ENCODE assay signal across 28 cellular contexts in genomic region chr1:204821476-204821875, GRCh38. TPM values are rescaled to one million over a fixed set of nuclear protein-coding genes. Genes with fewer than 3 reads are reported as not detected.
A peak's percentile ranks its signal among the peaks of the same experiment; 100 is the strongest.
DNase-seq lines count a peak whose midpoint lies in the region; ATAC-seq and TF ChIP-seq lines count a peak whose summit lies in the region.
"Had no signal": no experiment of that assay in that cellular context is flagged by ENCODE, and none has a peak within 500 bp of the region (broad histone marks: within the 10 kb centered on the region; RNA-seq: fewer than 3 reads in every experiment).

No MANE protein-coding gene starts in this region.

- no peak for ATAC-seq in T-cell (replicated peaks in 1 of 4)
- ATAC-seq: activated naive CD8-positive, alpha-beta T cell treated with anti-CD3 and anti-CD28 coated beads, Interleukin-2, amount 50 U/mL, for 24 hours; activated T-cell treated with anti-CD3 and anti-CD28 coated beads, Interleukin-2, amount 50 U/mL, for 4 hours; effector memory CD8-positive, alpha-beta T cell; esophagus mucosa; stimulated activated effector memory CD8-positive, alpha-beta T cell treated with anti-CD3 and anti-CD28 coated beads, Interleukin-12 subunit alpha, Interleukin-12 subunit beta, amount 100 ng/mL, for 72 hours had no signal

- H3K36me3 ChIP-seq in tibial artery, result no peaks in the 10 kb centered on the region
- no peaks in the 10 kb centered on the region for H3K36me3 ChIP-seq in neural progenitor cell
- H3K36me3 ChIP-seq: right lobe of liver had no signal

- DNase-seq in NCI-H1092 treated with DMSO at 0.1 percent for 48 hours (lab: John Stamatoyannopoulos, UW), result peak; percentile 42
- DNase-seq in NCI-H1092 (lab: John Stamatoyannopoulos, UW), result no peak
- DNase-seq in coronary artery (ENCODE audit: low spot score), result no peak
- peak; percentile 52 for DNase-seq in left kidney (ENCODE audit: low read depth, low spot score)
- DNase-seq in tibial artery, result no peak
- no peak for DNase-seq in T-cell
- no peak for DNase-seq in activated CD4-positive, alpha-beta T cell treated with anti-CD3 and anti-CD28 coated beads for 1 hour
- DNase-seq in neural progenitor cell (ENCODE audit: low spot score), result no peak
- DNase-seq: activated CD4-positive, alpha-beta T cell treated with anti-CD3 and anti-CD28 coated beads, Interleukin-2, amount 10 ng/mL, durations not matched to agents 7 days and 5 days; activated naive CD8-positive, alpha-beta T cell treated with anti-CD3 and anti-CD28 coated beads, Interleukin-2, amount 50 U/mL, for 24 hours; activated T-cell treated with anti-CD3 and anti-CD28 coated beads, Interleukin-2, amount 50 U/mL, for 4 hours; Calu3; effector memory CD8-positive, alpha-beta T cell; GM23248; immature natural killer cell; MV-4-11; NCI-H187; NCI-H2171; NCI-H524; right lobe of liver; SHP77; stimulated activated CD4-positive, alpha-beta T cell treated with anti-CD3 and anti-CD28 coated beads, Interleukin-12 subunit alpha, Interleukin-12 subunit beta, amount 100 ng/mL, for 4 hours; stimulated activated CD4-positive, alpha-beta T cell treated with anti-CD3 and anti-CD28 coated beads, Interleukin-4, amount 100 ng/mL, for 24 hours had no signal

- peaks cover 21 to 23% of the 10 kb centered on the region in 2 donors for H3K27me3 Mint-ChIP-seq in T-cell
- H3K27me3 Mint-ChIP-seq in neural progenitor cell (ENCODE audit: insufficient read depth, low read depth), result peaks cover 12% of the 10 kb centered on the region

- intact Hi-C loops in tibial artery (cut with DNase I; ENCODE audit: low total_unique reads), result no loop called here

- TF ChIP-seq CTCF in coronary artery (IDR thresholded peaks at IDR 0.05) (no peak), tibial artery (IDR thresholded peaks at IDR 0.05) (no peak), neural progenitor cell (IDR thresholded peaks at IDR 0.05) (no peak)

- no peaks in the 10 kb centered on the region for H3K9me3 ChIP-seq in tibial artery
- H3K9me3 ChIP-seq in neural progenitor cell (ENCODE audit: low read depth), result no peaks in the 10 kb centered on the region
- H3K9me3 ChIP-seq: right lobe of liver had no signal

- H3K9me3 Mint-ChIP-seq in T-cell (no peaks in the 10 kb centered on the region), neural progenitor cell (no peaks in the 10 kb centered on the region)
- H3K9me3 Mint-ChIP-seq: activated CD4-positive, alpha-beta T cell treated with anti-CD3 and anti-CD28 coated beads, Interleukin-2, amount 10 ng/mL, durations not matched to agents 7 days and 5 days; activated naive CD8-positive, alpha-beta T cell treated with anti-CD3 and anti-CD28 coated beads, Interleukin-2, amount 50 U/mL, for 24 hours; activated T-cell treated with anti-CD3 and anti-CD28 coated beads, Interleukin-2, amount 50 U/mL, for 4 hours; effector memory CD8-positive, alpha-beta T cell; immature natural killer cell; stimulated activated effector memory CD8-positive, alpha-beta T cell treated with anti-CD3 and anti-CD28 coated beads, Interleukin-12 subunit alpha, Interleukin-12 subunit beta, amount 100 ng/mL, for 72 hours; T-helper 2 cell treated with Interferon-gamma antibody and Interleukin-4, amounts not matched to agents 5 μg/mL and 100 μg/mL, for 36 hours had no signal

- H3K27ac ChIP-seq in coronary artery (peak overlapping the region; percentile 50 to 63), tibial artery (peak overlapping the region; percentile 47 to 55), neural progenitor cell (no peak overlapping the region)
- H3K27ac ChIP-seq: GM23248, parathyroid adenoma, right lobe of liver had no signal

- H4K20me1 ChIP-seq in neural progenitor cell (ENCODE audit: low read depth), result no peaks in the 10 kb centered on the region

- H3K27me3 ChIP-seq in tibial artery (no peaks in the 10 kb centered on the region), neural progenitor cell (peaks cover 9% of the 10 kb centered on the region)
- H3K27me3 ChIP-seq: right lobe of liver had no signal

- H3K4me1 Mint-ChIP-seq in T-cell (no peaks in the 10 kb centered on the region), neural progenitor cell (peaks cover 16% of the 10 kb centered on the region)
- H3K4me1 Mint-ChIP-seq: activated CD4-positive, alpha-beta T cell treated with anti-CD3 and anti-CD28 coated beads, Interleukin-2, amount 10 ng/mL, durations not matched to agents 7 days and 5 days; activated naive CD8-positive, alpha-beta T cell treated with anti-CD3 and anti-CD28 coated beads, Interleukin-2, amount 50 U/mL, for 24 hours; immature natural killer cell; stimulated activated effector memory CD8-positive, alpha-beta T cell treated with anti-CD3 and anti-CD28 coated beads, Interleukin-12 subunit alpha, Interleukin-12 subunit beta, amount 100 ng/mL, for 72 hours had no signal

- no peak overlapping the region for H3K4me2 ChIP-seq in neural progenitor cell

- H3K4me1 ChIP-seq in tibial artery (peaks cover 0 to 41% (median 34%) of the 10 kb centered on the region in 4 donors), neural progenitor cell (no peaks in the 10 kb centered on the region)
- H3K4me1 ChIP-seq: parathyroid adenoma, right lobe of liver had no signal

- POLR2A ChIA-PET in T-cell (lab: Charles Lee), result no interaction called here

- H3K27ac Mint-ChIP-seq in T-cell, result no peak overlapping the region
- H3K27ac Mint-ChIP-seq in neural progenitor cell, result no peak overlapping the region
- H3K27ac Mint-ChIP-seq: activated CD4-positive, alpha-beta T cell treated with anti-CD3 and anti-CD28 coated beads, Interleukin-2, amount 10 ng/mL, durations not matched to agents 7 days and 5 days; activated naive CD8-positive, alpha-beta T cell treated with anti-CD3 and anti-CD28 coated beads, Interleukin-2, amount 50 U/mL, for 24 hours; effector memory CD8-positive, alpha-beta T cell; immature natural killer cell; stimulated activated effector memory CD8-positive, alpha-beta T cell treated with anti-CD3 and anti-CD28 coated beads, Interleukin-12 subunit alpha, Interleukin-12 subunit beta, amount 100 ng/mL, for 72 hours; T-helper 2 cell treated with Interferon-gamma antibody and Interleukin-4, amounts not matched to agents 5 μg/mL and 100 μg/mL, for 36 hours had no signal

- H2AFZ ChIP-seq in neural progenitor cell (replicated peaks), result no peak overlapping the region
- H2AFZ ChIP-seq: GM23248, parathyroid adenoma had no signal

- H3K4me3 Mint-ChIP-seq in T-cell, result no peak overlapping the region
- no peak overlapping the region for H3K4me3 Mint-ChIP-seq in neural progenitor cell
- H3K4me3 Mint-ChIP-seq: activated CD4-positive, alpha-beta T cell treated with anti-CD3 and anti-CD28 coated beads, Interleukin-2, amount 10 ng/mL, durations not matched to agents 7 days and 5 days; activated naive CD8-positive, alpha-beta T cell treated with anti-CD3 and anti-CD28 coated beads, Interleukin-2, amount 50 U/mL, for 24 hours; activated T-cell treated with anti-CD3 and anti-CD28 coated beads, Interleukin-2, amount 50 U/mL, for 4 hours; brain; effector memory CD8-positive, alpha-beta T cell; immature natural killer cell; stimulated activated effector memory CD8-positive, alpha-beta T cell treated with anti-CD3 and anti-CD28 coated beads, Interleukin-12 subunit alpha, Interleukin-12 subunit beta, amount 100 ng/mL, for 72 hours; T-helper 2 cell treated with Interferon-gamma antibody and Interleukin-4, amounts not matched to agents 5 μg/mL and 100 μg/mL, for 36 hours had no signal

- no peaks in the 10 kb centered on the region for H3K79me2 ChIP-seq in neural progenitor cell (ENCODE audit: low read depth)
- H3K79me2 ChIP-seq: parathyroid adenoma had no signal

- H3K36me3 Mint-ChIP-seq in T-cell (no peaks in the 10 kb centered on the region), neural progenitor cell (no peaks in the 10 kb centered on the region)
- H3K36me3 Mint-ChIP-seq: brain; immature natural killer cell; stimulated activated effector memory CD8-positive, alpha-beta T cell treated with anti-CD3 and anti-CD28 coated beads, Interleukin-12 subunit alpha, Interleukin-12 subunit beta, amount 100 ng/mL, for 72 hours had no signal

- H3K9ac ChIP-seq in neural progenitor cell, result no peak overlapping the region
- H3K9ac ChIP-seq: GM23248, parathyroid adenoma had no signal

- CTCF ChIA-PET in T-cell (lab: Charles Lee), result interaction anchor here (0.5 to 0.6 kb wide), 2 partner anchors 10 to 26 kb away, joined by 3 to 4 read pairs; no protein-coding TSS in a partner anchor

- H3F3A ChIP-seq in neural progenitor cell (ENCODE audit: low read depth), result no peaks in the 10 kb centered on the region

- H3K4me3 ChIP-seq in coronary artery (no peak overlapping the region), tibial artery (no peak overlapping the region), neural progenitor cell (no peak overlapping the region)
- H3K4me3 ChIP-seq: GM23248, right lobe of liver had no signal

RNA-seq across cellular contexts. Expression of gene NFASC, which starts 49.2 kb away (rescaled TPM):
- under 1 TPM in 3 of 5 donors, not detected in 2; 0.13 to 0.35 (median 0.19) TPM for total RNA-seq in T-cell
- total RNA-seq in neural progenitor cell (ENCODE audit: low replicate concordance), result 2.5 and 3.7 TPM in 2 replicates
- total RNA-seq: Calu3 had no signal

Comparison
In these comparisons a context has a peak if more than half of its experiments do, and no peak if none do; other contexts are left out.
1. DNase-seq: peak in NCI-H1092 treated with DMSO at 0.1 percent for 48 hours (single experiment) and left kidney (single experiment); none in NCI-H1092 (single experiment), coronary artery (single experiment), tibial artery (0 of 2), T-cell (0 of 34), activated CD4-positive, alpha-beta T cell treated with anti-CD3 and anti-CD28 coated beads for 1 hour (single experiment) and neural progenitor cell (single experiment).